In the genomic region with DNA sequence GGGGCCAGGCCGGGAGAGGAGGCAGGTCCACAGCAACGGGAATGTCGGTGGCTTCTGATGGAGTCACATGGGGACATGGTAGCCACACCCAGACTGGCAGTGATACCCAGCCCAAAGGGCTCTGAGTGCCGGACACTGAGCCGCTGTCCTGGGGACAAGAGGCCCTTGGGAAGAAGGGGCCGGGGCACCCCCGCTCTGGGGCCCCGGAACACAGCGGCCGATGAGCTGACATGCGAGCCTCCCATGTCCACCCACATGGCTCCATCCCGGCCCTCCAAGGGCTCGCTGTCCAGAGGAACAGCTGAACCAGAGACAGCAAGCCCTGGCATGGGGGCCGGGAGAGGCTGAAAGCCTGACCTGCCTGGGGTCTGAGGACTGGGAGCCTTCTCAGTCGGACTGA, we compare ENCODE assay signal across 9 cellular contexts. TPM values are rescaled to one million over a fixed set of nuclear protein-coding genes. Genes with fewer than 3 reads are reported as not detected.
DNase-seq lines count a peak whose midpoint lies in the region; ATAC-seq and TF ChIP-seq lines count a peak whose summit lies in the region.
"Not testable (repeated sequence)": the region's sequence is repeated elsewhere in the genome, so short reads cannot be mapped to it uniquely, and the experiment has no call there.
"Had no signal": no experiment of that assay in that cellular context is flagged by ENCODE, and none has a peak within 500 bp of the region (broad histone marks: within the 10 kb centered on the region; RNA-seq: fewer than 3 reads in every experiment).

No MANE protein-coding gene starts in this region.

- not testable (repeated sequence) for H3K4me3 Mint-ChIP-seq in chondrocyte (ENCODE audit: unreplicated experiment)

- DNase-seq in chondrocyte (ENCODE audit: low spot score) (peak; percentile 74), posterior vena cava (ENCODE audit: low spot score) (peak; percentile 72), aorta (peak; percentile 28 to 55)
- not testable (repeated sequence) for DNase-seq in esophagus muscularis mucosa (ENCODE audit: extremely low spot score); left ventricle myocardium superior; right cardiac atrium; spleen; testis

- peaks cover 0 to 23% (median 0%) of the 10 kb centered on the region in 4 donors for H3K27me3 ChIP-seq in esophagus muscularis mucosa
- not testable (repeated sequence) for H3K27me3 ChIP-seq in right cardiac atrium (ENCODE audit: control insufficient read depth, insufficient read depth); testis; aorta (ENCODE audit: control insufficient read depth in 1 of 2, insufficient read depth in 2 of 2, low read length in 1 of 2)
- peaks cover 0 to 17% (median 0%) of the 10 kb centered on the region in 7 donors for H3K27me3 ChIP-seq in spleen (replicated peaks in 1 of 7)

- H3K27ac Mint-ChIP-seq in chondrocyte (ENCODE audit: unreplicated experiment), result not testable (repeated sequence)

- TF ChIP-seq EP300 in esophagus muscularis mucosa (IDR thresholded peaks at IDR 0.05), result not testable (repeated sequence)

- H3K4me1 Mint-ChIP-seq in chondrocyte (ENCODE audit: low read depth), result not testable (repeated sequence)

- ATAC-seq in left ventricle myocardium superior (peak; percentile 11), right cardiac atrium (peak; percentile 7 to 8)
- not testable (repeated sequence) for ATAC-seq in aorta (ENCODE audit: low FRiP score)

- H3K27me3 Mint-ChIP-seq in chondrocyte (ENCODE audit: low read depth), result not testable (repeated sequence)

- H3K27ac ChIP-seq in esophagus muscularis mucosa (replicated peaks in 1 of 4) (peak overlapping the region; percentile 14 to 67 (median 46)), spleen (peak overlapping the region in 5 of 8 donors; percentile 11 to 66 (median 53)), testis (peak overlapping the region; percentile 72 to 80)
- H3K27ac ChIP-seq in right cardiac atrium (ENCODE audit: low read length); aorta (ENCODE audit: low read depth in 1 of 2, low read length in 2 of 2): not testable (repeated sequence)

- not testable (repeated sequence) for H3K9me3 ChIP-seq in esophagus muscularis mucosa; right cardiac atrium (ENCODE audit: control insufficient read depth, low read length); spleen; testis; aorta (ENCODE audit: control insufficient read depth, low read length)

- no CpG with 5 or more reads among the region's 15 CpGs for WGBS in esophagus muscularis mucosa
- 73% methylated on average over 12 of the region's 15 CpGs for WGBS in right cardiac atrium
- 89 to 96% (median 93%) methylated on average over 8 to 12 of the region's 15 CpGs; no CpG with 5 or more reads in 1 of the 5 donors for WGBS in spleen, 5 donors
- WGBS in testis, 2 donors, result 50% methylated on average over 6 of the region's 15 CpGs; no CpG with 5 or more reads in 1 of the 2 donors
- WGBS in aorta, 2 donors, result 95 to 98% methylated on average over 10 to 12 of the region's 15 CpGs

- intact Hi-C loops in esophagus muscularis mucosa (cut with DNase I); left ventricle myocardium superior (cut with micrococcal nuclease); right cardiac atrium (cut with DNase I); posterior vena cava (cut with DNase I); spleen (cut with DNase I; ENCODE audit: low total_unique reads); testis (cut with DNase I; ENCODE audit: low total_unique reads); aorta (cut with DNase I): not testable (repeated sequence)

- not testable (repeated sequence) for H3K4me3 ChIP-seq in esophagus muscularis mucosa; right cardiac atrium (ENCODE audit: low read length); spleen; testis; aorta (ENCODE audit: low read length in 2 of 2)

- not testable (repeated sequence) for H3K36me3 Mint-ChIP-seq in chondrocyte (ENCODE audit: low read depth)

- not testable (repeated sequence) for TF ChIP-seq CTCF in chondrocyte (IDR thresholded peaks at IDR 0.05); esophagus muscularis mucosa (IDR thresholded peaks at IDR 0.05); spleen (IDR thresholded peaks at IDR 0.05 in 8 of 11, conservative IDR thresholded peaks at IDR 0.05 in 3 of 11); testis (IDR thresholded peaks at IDR 0.05)

- H3K9me3 Mint-ChIP-seq in chondrocyte (ENCODE audit: low read depth), result not testable (repeated sequence)

- not testable (repeated sequence) for H3K36me3 ChIP-seq in esophagus muscularis mucosa; spleen; testis (ENCODE audit: low read depth, missing control alignments); aorta (ENCODE audit: control insufficient read depth in 1 of 2, insufficient read depth in 2 of 2, low read length in 1 of 2)

- not testable (repeated sequence) for TF ChIP-seq POLR2A in esophagus muscularis mucosa (IDR thresholded peaks at IDR 0.05; ENCODE audit: low read depth); spleen (IDR thresholded peaks at IDR 0.05); testis (IDR thresholded peaks at IDR 0.05)

- H3K4me1 ChIP-seq in esophagus muscularis mucosa (peaks cover 7 to 27% (median 8%) of the 10 kb centered on the region in 4 donors), spleen (peaks cover 0 to 22% (median 5%) of the 10 kb centered on the region in 6 donors), testis (peaks cover 13% of the 10 kb centered on the region)
- not testable (repeated sequence) for H3K4me1 ChIP-seq in right cardiac atrium (ENCODE audit: control insufficient read depth, insufficient read depth, low read length); aorta (ENCODE audit: control insufficient read depth in 1 of 2, insufficient read depth in 2 of 2, low read length in 2 of 2)

RNA-seq across cellular contexts. Expression of a gene that starts 7.4 kb away (rescaled TPM):
- total RNA-seq in chondrocyte (0.12 TPM in 1 of 3 replicates, not detected in the others), esophagus muscularis mucosa (1 to 10 TPM in 3 of 4 donors, under 1 TPM in 1; 0.99 to 3.0 (median 2.2) TPM), left ventricle myocardium superior (not detected), right cardiac atrium (1 to 10 TPM; 1.6 to 2.5 (median 2.2) TPM), posterior vena cava (under 1 TPM; 0.65 to 0.90 TPM), spleen (1 to 10 TPM in 6 of 7 donors, under 1 TPM in 1; 0.79 to 2.8 (median 2.2) TPM), testis (10 to 100 TPM in 1 of 2 donors, 1 to 10 TPM in 1; 5.6 to 15.0 TPM), aorta (not detected)
- polyA plus RNA-seq in right cardiac atrium (0.32 TPM), spleen (under 1 TPM in 2 of 3 donors, not detected in 1; 0.06 to 0.08 TPM), testis (ENCODE audit: insufficient read depth, low read depth, low replicate concordance) (4.3 TPM), aorta (not detected)
- total RNA-seq: CD4-positive, alpha-beta T cell had no signal
